21 cellular contexts compared by ENCODE assay signal in the genomic region with DNA sequence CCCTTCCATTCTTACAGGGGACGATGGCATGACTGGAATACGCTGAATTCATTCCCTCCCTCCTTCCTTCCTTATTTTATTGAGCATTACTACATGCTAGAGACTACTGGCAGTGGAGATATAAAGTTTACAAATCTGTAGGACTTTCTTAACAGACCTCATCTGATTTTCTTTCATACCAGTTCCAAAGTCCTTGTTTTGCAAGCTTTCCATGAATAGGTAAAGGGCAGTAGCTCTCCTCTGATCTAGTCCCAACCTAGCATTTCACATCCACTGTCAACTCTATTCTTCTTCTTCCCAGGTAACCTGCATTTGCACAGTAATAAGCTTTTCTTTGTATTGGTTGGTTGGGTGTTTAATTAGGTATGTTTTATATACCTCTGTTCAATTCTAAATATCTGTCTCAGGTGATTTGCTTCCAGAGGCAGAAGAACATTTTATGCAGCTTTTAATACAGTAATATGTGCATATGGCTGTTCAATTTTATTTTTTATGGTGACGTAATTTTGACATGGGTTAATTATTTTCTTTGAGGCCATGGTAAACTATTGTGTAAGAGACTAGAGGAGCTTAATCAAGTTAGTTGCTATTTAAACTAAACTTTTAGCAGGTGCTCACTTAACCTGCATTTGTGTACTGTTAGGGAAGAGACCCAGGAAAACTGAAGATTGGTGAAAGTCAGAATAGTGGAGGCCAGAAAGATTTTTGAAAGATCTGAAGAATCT.
DNase-seq lines count a peak whose midpoint lies in the region; ATAC-seq and TF ChIP-seq lines count a peak whose summit lies in the region.
"Had no signal": no experiment of that assay in that cellular context is flagged by ENCODE, and none has a peak within 500 bp of the region (broad histone marks: within the 10 kb centered on the region; RNA-seq: fewer than 3 reads in every experiment).

No MANE protein-coding gene starts in this region.

- no peaks in the 10 kb centered on the region for H3K27me3 ChIP-seq in lower lobe of right lung (ENCODE audit: low read depth)
- H3K27me3 ChIP-seq: BE2C had no signal

- H3K9me3 Mint-ChIP-seq in natural killer cell = no peaks in the 10 kb centered on the region
- H3K9me3 Mint-ChIP-seq in natural killer cell treated with Interleukin-12 subunit alpha and Interleukin-12 subunit beta and Interleukin-15 and Interleukin-18, amount 100 ng/mL, for 72 hours = peaks cover 7% of the 10 kb centered on the region
- H3K9me3 Mint-ChIP-seq in effector memory CD8-positive, alpha-beta T cell = no peaks in the 10 kb centered on the region

- intact Hi-C loops in natural killer cell (cut with micrococcal nuclease) = loop anchor here (10.0 kb wide), 1 partner anchor 304 kb away; no protein-coding TSS in a partner anchor
- intact Hi-C loops in lower lobe of right lung (cut with DNase I) = no loop called here

- H3K36me3 ChIP-seq in lower lobe of right lung = no peaks in the 10 kb centered on the region
- H3K36me3 ChIP-seq: BE2C, HAP-1 had no signal

- DNase-seq in natural killer cell (no peak), lower lobe of right lung (no peak), HPDE6-E6E7 (ENCODE audit: extremely low spot score) (no peak), NCI-H446 (lab: John Stamatoyannopoulos, UW) (no peak), HUDEP-2 (lab: John Stamatoyannopoulos, UW; ENCODE audit: unreplicated experiment in 76 of 76) (no peak)
- DNase-seq in natural killer cell treated with Interleukin-12 subunit alpha and Interleukin-12 subunit beta and Interleukin-15 and Interleukin-18, amount 100 ng/mL, for 72 hours (ENCODE audit: low spot score) = no peak
- no peak for DNase-seq in effector memory CD8-positive, alpha-beta T cell
- DNase-seq: BE2C, DMS 273 treated with DMSO at 0.1 percent for 48 hours, DND-41, GM23248, KBM-7, NCI-H1105, NCI-H510A treated with DMSO at 0.1 percent for 48 hours, NCI-H82, PC-9, SIG-M5 had no signal

- H3K4me1 Mint-ChIP-seq in natural killer cell = peaks cover 38 to 40% of the 10 kb centered on the region in 2 donors
- peaks cover 38 to 41% of the 10 kb centered on the region in 2 donors for H3K4me1 Mint-ChIP-seq in natural killer cell treated with Interleukin-12 subunit alpha and Interleukin-12 subunit beta and Interleukin-15 and Interleukin-18, amount 100 ng/mL, for 72 hours (ENCODE audit: low read depth in 2 of 2)
- H3K4me1 Mint-ChIP-seq in effector memory CD8-positive, alpha-beta T cell (ENCODE audit: low read depth in 2 of 2) = peaks cover 21 to 41% of the 10 kb centered on the region in 2 donors

- no peak overlapping the region for H3K4me3 Mint-ChIP-seq in natural killer cell
- H3K4me3 Mint-ChIP-seq in natural killer cell treated with Interleukin-12 subunit alpha and Interleukin-12 subunit beta and Interleukin-15 and Interleukin-18, amount 100 ng/mL, for 72 hours = no peak overlapping the region
- H3K4me3 Mint-ChIP-seq in effector memory CD8-positive, alpha-beta T cell = no peak overlapping the region

- H3K27me3 Mint-ChIP-seq in natural killer cell (ENCODE audit: low read depth in 2 of 2) = no peaks in the 10 kb centered on the region
- no peaks in the 10 kb centered on the region for H3K27me3 Mint-ChIP-seq in natural killer cell treated with Interleukin-12 subunit alpha and Interleukin-12 subunit beta and Interleukin-15 and Interleukin-18, amount 100 ng/mL, for 72 hours
- no peaks in the 10 kb centered on the region for H3K27me3 Mint-ChIP-seq in effector memory CD8-positive, alpha-beta T cell

- no peaks in the 10 kb centered on the region for H3K36me3 Mint-ChIP-seq in natural killer cell
- H3K36me3 Mint-ChIP-seq in natural killer cell treated with Interleukin-12 subunit alpha and Interleukin-12 subunit beta and Interleukin-15 and Interleukin-18, amount 100 ng/mL, for 72 hours = peaks cover 15% of the 10 kb centered on the region
- H3K36me3 Mint-ChIP-seq in effector memory CD8-positive, alpha-beta T cell (ENCODE audit: insufficient read depth) = peaks cover 25% of the 10 kb centered on the region

- H3K4me3 ChIP-seq in lower lobe of right lung = no peak overlapping the region
- H3K4me3 ChIP-seq: GM23248, HAP-1, PC-9 had no signal

- peaks cover 47% of the 10 kb centered on the region for H3K4me1 ChIP-seq in lower lobe of right lung
- H3K4me1 ChIP-seq: BE2C, HAP-1 had no signal

- H3K27ac Mint-ChIP-seq in natural killer cell = peak overlapping the region; percentile 86 to 98
- H3K27ac Mint-ChIP-seq in natural killer cell treated with Interleukin-12 subunit alpha and Interleukin-12 subunit beta and Interleukin-15 and Interleukin-18, amount 100 ng/mL, for 72 hours = peak overlapping the region in 1 of 2 donors; percentile 78
- H3K27ac Mint-ChIP-seq in effector memory CD8-positive, alpha-beta T cell = peak overlapping the region; percentile 65 to 84

- ATAC-seq in natural killer cell (no peak), lower lobe of right lung (no peak), esophagus mucosa (no peak)
- no peak for ATAC-seq in natural killer cell treated with Interleukin-12 subunit alpha and Interleukin-12 subunit beta and Interleukin-15 and Interleukin-18, amount 100 ng/mL, for 72 hours
- ATAC-seq in effector memory CD8-positive, alpha-beta T cell (replicated peaks) = no peak
- ATAC-seq: SK-N-SH treated with all-trans-retinoic acid at 6 μM for 48 hours had no signal

- H3K27ac ChIP-seq in lower lobe of right lung = peak overlapping the region; percentile 3
- H3K27ac ChIP-seq: GM23248, PC-9, RWPE1 had no signal

- TF ChIP-seq CTCF in natural killer cell (IDR thresholded peaks at IDR 0.05) (no peak), lower lobe of right lung (IDR thresholded peaks at IDR 0.05) (no peak)

- H3K9me3 ChIP-seq in lower lobe of right lung = no peaks in the 10 kb centered on the region
- H3K9me3 ChIP-seq: BE2C, HAP-1 had no signal
